Comparison of ENCODE assay signal across 1 cellular context in the genomic region with DNA sequence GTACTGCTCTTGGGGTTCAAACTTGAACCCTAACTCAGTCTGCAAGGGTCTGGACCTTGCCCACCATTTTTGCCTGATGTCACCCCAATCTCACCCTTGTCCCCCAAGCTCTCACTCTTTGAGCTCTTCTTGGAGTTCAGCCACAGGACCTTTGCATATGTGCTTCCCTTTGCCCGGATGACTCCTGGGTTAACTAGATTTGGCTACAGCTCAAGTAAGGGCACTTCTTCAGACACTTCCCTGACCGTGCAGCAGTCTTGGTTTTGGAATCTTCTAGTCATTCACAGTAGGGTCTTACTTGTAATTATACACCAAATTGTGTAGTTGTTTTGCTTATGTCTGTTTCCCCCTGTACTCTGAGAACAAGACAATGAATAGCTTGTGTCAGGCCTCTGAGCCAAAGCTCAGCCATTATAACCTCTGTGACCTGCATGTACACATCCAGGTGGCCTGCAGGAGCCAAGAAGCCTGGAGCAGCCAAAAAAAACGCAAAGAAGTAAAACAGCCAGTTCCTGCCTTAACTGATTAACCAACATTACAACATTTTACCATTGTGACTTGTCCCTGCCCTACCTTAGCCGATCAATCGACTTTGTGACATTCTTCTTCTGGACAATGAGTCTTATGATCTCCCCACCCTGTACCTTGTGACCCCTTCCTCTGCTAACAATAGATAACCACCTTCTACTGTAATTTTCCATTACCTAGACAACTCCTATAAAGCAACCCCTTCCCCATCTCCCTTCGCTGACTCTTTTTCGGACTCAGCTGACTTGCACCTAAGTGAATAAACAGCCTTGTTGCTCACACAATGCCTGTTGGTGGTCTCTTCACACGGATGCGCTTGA.
A peak's percentile ranks its signal among the peaks of the same experiment; 100 is the strongest.
TF ChIP-seq lines count a peak whose summit lies in the region.

No MANE protein-coding gene starts in this region.

TF ChIP-seq in HepG2, 621 proteins besides CTCF, POLR2A, EP300 and RAD21 (continued from another document and continues in another):
- TF ChIP-seq, protein P1, sequence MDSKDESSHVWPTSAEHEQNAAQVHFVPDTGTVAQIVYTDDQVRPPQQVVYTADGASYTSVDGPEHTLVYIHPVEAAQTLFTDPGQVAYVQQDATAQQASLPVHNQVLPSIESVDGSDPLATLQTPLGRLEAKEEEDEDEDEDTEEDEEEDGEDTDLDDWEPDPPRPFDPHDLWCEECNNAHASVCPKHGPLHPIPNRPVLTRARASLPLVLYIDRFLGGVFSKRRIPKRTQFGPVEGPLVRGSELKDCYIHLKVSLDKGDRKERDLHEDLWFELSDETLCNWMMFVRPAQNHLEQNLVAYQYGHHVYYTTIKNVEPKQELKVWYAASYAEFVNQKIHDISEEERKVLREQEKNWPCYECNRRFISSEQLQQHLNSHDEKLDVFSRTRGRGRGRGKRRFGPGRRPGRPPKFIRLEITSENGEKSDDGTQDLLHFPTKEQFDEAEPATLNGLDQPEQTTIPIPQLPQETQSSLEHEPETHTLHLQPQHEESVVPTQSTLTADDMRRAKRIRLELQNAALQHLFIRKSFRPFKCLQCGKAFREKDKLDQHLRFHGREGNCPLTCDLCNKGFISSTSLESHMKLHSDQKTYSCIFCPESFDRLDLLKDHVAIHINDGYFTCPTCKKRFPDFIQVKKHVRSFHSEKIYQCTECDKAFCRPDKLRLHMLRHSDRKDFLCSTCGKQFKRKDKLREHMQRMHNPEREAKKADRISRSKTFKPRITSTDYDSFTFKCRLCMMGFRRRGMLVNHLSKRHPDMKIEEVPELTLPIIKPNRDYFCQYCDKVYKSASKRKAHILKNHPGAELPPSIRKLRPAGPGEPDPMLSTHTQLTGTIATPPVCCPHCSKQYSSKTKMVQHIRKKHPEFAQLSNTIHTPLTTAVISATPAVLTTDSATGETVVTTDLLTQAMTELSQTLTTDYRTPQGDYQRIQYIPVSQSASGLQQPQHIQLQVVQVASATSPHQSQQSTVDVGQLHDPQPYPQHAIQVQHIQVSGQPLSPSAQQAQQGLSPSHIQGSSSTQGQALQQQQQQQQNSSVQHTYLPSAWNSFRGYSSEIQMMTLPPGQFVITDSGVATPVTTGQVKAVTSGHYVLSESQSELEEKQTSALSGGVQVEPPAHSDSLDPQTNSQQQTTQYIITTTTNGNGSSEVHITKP (CRISPR knock-in tag; IDR thresholded peaks at IDR 0.05; ENCODE audit: low read depth), result no peak
- TF ChIP-seq, protein P2, sequence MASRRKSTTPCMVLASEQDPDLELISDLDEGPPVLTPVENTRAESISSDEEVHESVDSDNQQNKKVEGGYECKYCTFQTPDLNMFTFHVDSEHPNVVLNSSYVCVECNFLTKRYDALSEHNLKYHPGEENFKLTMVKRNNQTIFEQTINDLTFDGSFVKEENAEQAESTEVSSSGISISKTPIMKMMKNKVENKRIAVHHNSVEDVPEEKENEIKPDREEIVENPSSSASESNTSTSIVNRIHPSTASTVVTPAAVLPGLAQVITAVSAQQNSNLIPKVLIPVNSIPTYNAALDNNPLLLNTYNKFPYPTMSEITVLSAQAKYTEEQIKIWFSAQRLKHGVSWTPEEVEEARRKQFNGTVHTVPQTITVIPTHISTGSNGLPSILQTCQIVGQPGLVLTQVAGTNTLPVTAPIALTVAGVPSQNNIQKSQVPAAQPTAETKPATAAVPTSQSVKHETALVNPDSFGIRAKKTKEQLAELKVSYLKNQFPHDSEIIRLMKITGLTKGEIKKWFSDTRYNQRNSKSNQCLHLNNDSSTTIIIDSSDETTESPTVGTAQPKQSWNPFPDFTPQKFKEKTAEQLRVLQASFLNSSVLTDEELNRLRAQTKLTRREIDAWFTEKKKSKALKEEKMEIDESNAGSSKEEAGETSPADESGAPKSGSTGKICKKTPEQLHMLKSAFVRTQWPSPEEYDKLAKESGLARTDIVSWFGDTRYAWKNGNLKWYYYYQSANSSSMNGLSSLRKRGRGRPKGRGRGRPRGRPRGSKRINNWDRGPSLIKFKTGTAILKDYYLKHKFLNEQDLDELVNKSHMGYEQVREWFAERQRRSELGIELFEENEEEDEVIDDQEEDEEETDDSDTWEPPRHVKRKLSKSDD (CRISPR knock-in tag; IDR thresholded peaks at IDR 0.05; ENCODE audit: low read depth), result 0 out of 2 replicates have a peak, but pooled peaks have one; percentile 33
- TF ChIP-seq ZNF546 (CRISPR knock-in tag; conservative IDR thresholded peaks at IDR 0.05), result no peak
- TF ChIP-seq RELA (CRISPR knock-in tag; IDR thresholded peaks at IDR 0.05), result no peak
- TF ChIP-seq, protein P3, sequence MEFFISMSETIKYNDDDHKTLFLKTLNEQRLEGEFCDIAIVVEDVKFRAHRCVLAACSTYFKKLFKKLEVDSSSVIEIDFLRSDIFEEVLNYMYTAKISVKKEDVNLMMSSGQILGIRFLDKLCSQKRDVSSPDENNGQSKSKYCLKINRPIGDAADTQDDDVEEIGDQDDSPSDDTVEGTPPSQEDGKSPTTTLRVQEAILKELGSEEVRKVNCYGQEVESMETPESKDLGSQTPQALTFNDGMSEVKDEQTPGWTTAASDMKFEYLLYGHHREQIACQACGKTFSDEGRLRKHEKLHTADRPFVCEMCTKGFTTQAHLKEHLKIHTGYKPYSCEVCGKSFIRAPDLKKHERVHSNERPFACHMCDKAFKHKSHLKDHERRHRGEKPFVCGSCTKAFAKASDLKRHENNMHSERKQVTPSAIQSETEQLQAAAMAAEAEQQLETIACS (CRISPR knock-in tag; IDR thresholded peaks at IDR 0.05), result no peak
- peak; percentile 78; the same call in 1 of the 2 replicates for TF ChIP-seq ZSCAN29 (CRISPR knock-in tag; conservative IDR thresholded peaks at IDR 0.05)
- TF ChIP-seq, protein P4, sequence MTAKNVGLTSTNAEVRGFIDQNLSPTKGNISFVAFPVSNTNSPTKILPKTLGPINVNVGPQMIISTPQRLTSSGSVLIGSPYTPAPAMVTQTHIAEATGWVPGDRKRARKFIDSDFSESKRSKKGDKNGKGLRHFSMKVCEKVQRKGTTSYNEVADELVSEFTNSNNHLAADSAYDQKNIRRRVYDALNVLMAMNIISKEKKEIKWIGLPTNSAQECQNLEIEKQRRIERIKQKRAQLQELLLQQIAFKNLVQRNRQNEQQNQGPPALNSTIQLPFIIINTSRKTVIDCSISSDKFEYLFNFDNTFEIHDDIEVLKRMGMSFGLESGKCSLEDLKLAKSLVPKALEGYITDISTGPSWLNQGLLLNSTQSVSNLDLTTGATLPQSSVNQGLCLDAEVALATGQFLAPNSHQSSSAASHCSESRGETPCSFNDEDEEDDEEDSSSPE (CRISPR knock-in tag; IDR thresholded peaks at IDR 0.05), result no peak
- no peak for TF ChIP-seq KAT2B (IDR thresholded peaks at IDR 0.05; ENCODE audit: borderline replicate concordance, low read depth, low read length)
- TF ChIP-seq ZNF841 (CRISPR knock-in tag; IDR thresholded peaks at IDR 0.05; ENCODE audit: borderline replicate concordance), result no peak
- no peak for TF ChIP-seq ZNF816 (CRISPR knock-in tag; IDR thresholded peaks at IDR 0.05; ENCODE audit: borderline replicate concordance)
- TF ChIP-seq ZNF337 (CRISPR knock-in tag; IDR thresholded peaks at IDR 0.05; ENCODE audit: borderline replicate concordance, low read depth), result 0 out of 2 replicates have a peak, but pooled peaks have one; percentile 23
- TF ChIP-seq, protein P5, sequence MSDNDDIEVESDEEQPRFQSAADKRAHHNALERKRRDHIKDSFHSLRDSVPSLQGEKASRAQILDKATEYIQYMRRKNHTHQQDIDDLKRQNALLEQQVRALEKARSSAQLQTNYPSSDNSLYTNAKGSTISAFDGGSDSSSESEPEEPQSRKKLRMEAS (IDR thresholded peaks at IDR 0.05), result peak; percentile 20
- TF ChIP-seq KDM5A (IDR thresholded peaks at IDR 0.05; ENCODE audit: borderline replicate concordance, low read length), result no peak
- TF ChIP-seq ZNF335 (CRISPR knock-in tag; IDR thresholded peaks at IDR 0.05), result no peak
- TF ChIP-seq, protein P6, sequence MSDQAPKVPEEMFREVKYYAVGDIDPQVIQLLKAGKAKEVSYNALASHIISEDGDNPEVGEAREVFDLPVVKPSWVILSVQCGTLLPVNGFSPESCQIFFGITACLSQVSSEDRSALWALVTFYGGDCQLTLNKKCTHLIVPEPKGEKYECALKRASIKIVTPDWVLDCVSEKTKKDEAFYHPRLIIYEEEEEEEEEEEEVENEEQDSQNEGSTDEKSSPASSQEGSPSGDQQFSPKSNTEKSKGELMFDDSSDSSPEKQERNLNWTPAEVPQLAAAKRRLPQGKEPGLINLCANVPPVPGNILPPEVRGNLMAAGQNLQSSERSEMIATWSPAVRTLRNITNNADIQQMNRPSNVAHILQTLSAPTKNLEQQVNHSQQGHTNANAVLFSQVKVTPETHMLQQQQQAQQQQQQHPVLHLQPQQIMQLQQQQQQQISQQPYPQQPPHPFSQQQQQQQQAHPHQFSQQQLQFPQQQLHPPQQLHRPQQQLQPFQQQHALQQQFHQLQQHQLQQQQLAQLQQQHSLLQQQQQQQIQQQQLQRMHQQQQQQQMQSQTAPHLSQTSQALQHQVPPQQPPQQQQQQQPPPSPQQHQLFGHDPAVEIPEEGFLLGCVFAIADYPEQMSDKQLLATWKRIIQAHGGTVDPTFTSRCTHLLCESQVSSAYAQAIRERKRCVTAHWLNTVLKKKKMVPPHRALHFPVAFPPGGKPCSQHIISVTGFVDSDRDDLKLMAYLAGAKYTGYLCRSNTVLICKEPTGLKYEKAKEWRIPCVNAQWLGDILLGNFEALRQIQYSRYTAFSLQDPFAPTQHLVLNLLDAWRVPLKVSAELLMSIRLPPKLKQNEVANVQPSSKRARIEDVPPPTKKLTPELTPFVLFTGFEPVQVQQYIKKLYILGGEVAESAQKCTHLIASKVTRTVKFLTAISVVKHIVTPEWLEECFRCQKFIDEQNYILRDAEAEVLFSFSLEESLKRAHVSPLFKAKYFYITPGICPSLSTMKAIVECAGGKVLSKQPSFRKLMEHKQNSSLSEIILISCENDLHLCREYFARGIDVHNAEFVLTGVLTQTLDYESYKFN (CRISPR knock-in tag; conservative IDR thresholded peaks at IDR 0.05), result peak; percentile 62
- peak; percentile 54; the same call in 1 of the 2 replicates for TF ChIP-seq HOXD1 (CRISPR knock-in tag; IDR thresholded peaks at IDR 0.05)
- TF ChIP-seq ZNF530 (CRISPR knock-in tag; IDR thresholded peaks at IDR 0.05; ENCODE audit: low read depth), result no peak
- no peak for TF ChIP-seq ZNF891 (CRISPR knock-in tag; IDR thresholded peaks at IDR 0.05)
- no peak for TF ChIP-seq RNF2 (conservative IDR thresholded peaks at IDR 0.05; ENCODE audit: low read depth)
- 0 out of 2 replicates have a peak, but pooled peaks have one; percentile 19 for TF ChIP-seq ZNF3 (CRISPR knock-in tag; IDR thresholded peaks at IDR 0.05)
- TF ChIP-seq CENPX (CRISPR knock-in tag; IDR thresholded peaks at IDR 0.05), result no peak
- no peak for TF ChIP-seq THYN1 (CRISPR knock-in tag; IDR thresholded peaks at IDR 0.05; ENCODE audit: borderline replicate concordance, low read depth)
- TF ChIP-seq HOXA7 (CRISPR knock-in tag; IDR thresholded peaks at IDR 0.05), result no peak
- TF ChIP-seq MYC (CRISPR knock-in tag; IDR thresholded peaks at IDR 0.05; ENCODE audit: borderline replicate concordance), result peak; percentile 61; the same call in 1 of the 2 replicates
- TF ChIP-seq, protein P7, sequence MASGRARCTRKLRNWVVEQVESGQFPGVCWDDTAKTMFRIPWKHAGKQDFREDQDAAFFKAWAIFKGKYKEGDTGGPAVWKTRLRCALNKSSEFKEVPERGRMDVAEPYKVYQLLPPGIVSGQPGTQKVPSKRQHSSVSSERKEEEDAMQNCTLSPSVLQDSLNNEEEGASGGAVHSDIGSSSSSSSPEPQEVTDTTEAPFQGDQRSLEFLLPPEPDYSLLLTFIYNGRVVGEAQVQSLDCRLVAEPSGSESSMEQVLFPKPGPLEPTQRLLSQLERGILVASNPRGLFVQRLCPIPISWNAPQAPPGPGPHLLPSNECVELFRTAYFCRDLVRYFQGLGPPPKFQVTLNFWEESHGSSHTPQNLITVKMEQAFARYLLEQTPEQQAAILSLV (CRISPR knock-in tag; IDR thresholded peaks at IDR 0.05; ENCODE audit: borderline replicate concordance), result no peak
- TF ChIP-seq CEBPB (IDR thresholded peaks at IDR 0.05; ENCODE audit: borderline replicate concordance, low read depth, low read length), result no peak
- no peak for TF ChIP-seq ZNF543 (CRISPR knock-in tag; IDR thresholded peaks at IDR 0.05)
- TF ChIP-seq ZIK1 (CRISPR knock-in tag; IDR thresholded peaks at IDR 0.05; ENCODE audit: borderline replicate concordance, low read depth), result no peak
- TF ChIP-seq, protein P8, sequence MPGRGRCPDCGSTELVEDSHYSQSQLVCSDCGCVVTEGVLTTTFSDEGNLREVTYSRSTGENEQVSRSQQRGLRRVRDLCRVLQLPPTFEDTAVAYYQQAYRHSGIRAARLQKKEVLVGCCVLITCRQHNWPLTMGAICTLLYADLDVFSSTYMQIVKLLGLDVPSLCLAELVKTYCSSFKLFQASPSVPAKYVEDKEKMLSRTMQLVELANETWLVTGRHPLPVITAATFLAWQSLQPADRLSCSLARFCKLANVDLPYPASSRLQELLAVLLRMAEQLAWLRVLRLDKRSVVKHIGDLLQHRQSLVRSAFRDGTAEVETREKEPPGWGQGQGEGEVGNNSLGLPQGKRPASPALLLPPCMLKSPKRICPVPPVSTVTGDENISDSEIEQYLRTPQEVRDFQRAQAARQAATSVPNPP (CRISPR knock-in tag; IDR thresholded peaks at IDR 0.05), result no peak
- TF ChIP-seq HMGA1 (CRISPR knock-in tag; conservative IDR thresholded peaks at IDR 0.05), result no peak
- TF ChIP-seq ZNF737 (CRISPR knock-in tag; IDR thresholded peaks at IDR 0.05; ENCODE audit: borderline replicate concordance), result no peak
- peak; percentile 22; the same call in 1 of the 2 replicates for TF ChIP-seq ZMYM4 (CRISPR knock-in tag; IDR thresholded peaks at IDR 0.05)
- TF ChIP-seq TCF7 (IDR thresholded peaks at IDR 0.05; ENCODE audit: low read depth), result peak; percentile 16; the same call in 1 of the 2 replicates
- no peak for TF ChIP-seq ZNF263 (CRISPR knock-in tag; IDR thresholded peaks at IDR 0.05)
- no peak for TF ChIP-seq SMC3 (IDR thresholded peaks at IDR 0.05; ENCODE audit: low read length)
- 0 out of 2 replicates have a peak, but pooled peaks have one; percentile 71 for TF ChIP-seq GZF1 (CRISPR knock-in tag; IDR thresholded peaks at IDR 0.05)
- no peak for TF ChIP-seq ZNF484 (CRISPR knock-in tag; IDR thresholded peaks at IDR 0.05; ENCODE audit: borderline replicate concordance, low read depth)
- TF ChIP-seq ZNF549 (CRISPR knock-in tag; IDR thresholded peaks at IDR 0.05), result no peak
- no peak for TF ChIP-seq SMAD1 (CRISPR knock-in tag; IDR thresholded peaks at IDR 0.05; ENCODE audit: borderline replicate concordance, low read depth)
- TF ChIP-seq ZKSCAN1 (IDR thresholded peaks at IDR 0.05; ENCODE audit: low read length), result no peak
- no peak; the same call in 1 of the 2 replicates for TF ChIP-seq ADNP (CRISPR knock-in tag; IDR thresholded peaks at IDR 0.05)
- TF ChIP-seq ZNF510 (CRISPR knock-in tag; IDR thresholded peaks at IDR 0.05; ENCODE audit: low read depth), result no peak
- TF ChIP-seq FOSL1 (CRISPR knock-in tag; IDR thresholded peaks at IDR 0.05; ENCODE audit: borderline replicate concordance), result no peak
- TF ChIP-seq, protein P9, sequence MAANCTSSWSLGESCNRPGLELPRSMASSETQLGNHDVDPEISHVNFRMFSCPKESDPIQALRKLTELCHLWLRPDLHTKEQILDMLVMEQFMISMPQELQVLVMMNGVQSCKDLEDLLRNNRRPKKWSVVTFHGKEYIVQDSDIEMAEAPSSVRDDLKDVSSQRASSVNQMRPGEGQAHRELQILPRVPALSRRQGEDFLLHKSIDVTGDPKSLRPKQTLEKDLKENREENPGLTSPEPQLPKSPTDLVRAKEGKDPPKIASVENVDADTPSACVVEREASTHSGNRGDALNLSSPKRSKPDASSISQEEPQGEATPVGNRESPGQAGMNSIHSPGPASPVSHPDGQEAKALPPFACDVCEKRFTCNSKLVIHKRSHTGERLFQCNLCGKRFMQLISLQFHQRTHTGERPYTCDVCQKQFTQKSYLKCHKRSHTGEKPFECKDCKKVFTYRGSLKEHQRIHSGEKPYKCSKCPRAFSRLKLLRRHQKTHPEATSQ (CRISPR knock-in tag; IDR thresholded peaks at IDR 0.05; ENCODE audit: borderline replicate concordance), result peak; percentile 56; the same call in 1 of the 2 replicates
- TF ChIP-seq THAP11 (CRISPR knock-in tag; IDR thresholded peaks at IDR 0.05), result peak; percentile 19; the same call in 1 of the 2 replicates
- TF ChIP-seq ZNF703 (CRISPR knock-in tag; IDR thresholded peaks at IDR 0.05; ENCODE audit: borderline replicate concordance), result no peak
